In genomic region chr9:128552153-128552743, GRCh38 we compare ENCODE assay signal across 1 cellular context.
TF ChIP-seq lines count a peak whose summit lies in the region.

Gene SPTAN1, plus strand, starts transcription at chr9:128552587. Its CDS starts 14,154 bp downstream, at chr9:128566741.

TF ChIP-seq in GM23338, 12 proteins besides CTCF, POLR2A, EP300 and RAD21 (continued from another document):
- TF ChIP-seq ZNF462 (CRISPR knock-in tag; IDR thresholded peaks at IDR 0.05) (no peak), CREB1 (CRISPR knock-in tag; IDR thresholded peaks at IDR 0.05; ENCODE audit: low read depth) (peak; percentile 84)
